Comparison of ENCODE assay signal across 17 cellular contexts in the genomic region with DNA sequence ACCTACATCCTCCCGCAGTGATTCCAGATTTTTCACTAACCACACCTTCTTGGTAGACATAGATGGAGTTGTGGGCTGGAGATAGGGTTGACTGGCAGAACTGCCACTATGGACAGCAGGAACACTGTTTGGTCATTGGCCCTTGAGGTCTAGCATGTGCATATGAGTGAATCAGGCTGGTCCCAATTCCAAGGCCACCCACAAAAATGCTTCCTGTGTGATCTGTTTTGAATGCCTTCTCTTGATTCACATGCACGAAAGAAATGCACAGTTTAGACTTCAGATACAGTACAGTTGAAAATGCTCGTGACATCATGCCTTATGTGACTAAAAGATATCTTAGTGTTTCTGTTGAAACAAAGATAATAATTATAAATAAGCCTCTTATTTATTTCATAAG.
A peak's percentile ranks its signal among the peaks of the same experiment; 100 is the strongest.
DNase-seq lines count a peak whose midpoint lies in the region; ATAC-seq, FAIRE-seq and TF ChIP-seq lines count a peak whose summit lies in the region.
"Had no signal": no experiment of that assay in that cellular context is flagged by ENCODE, and none has a peak within 500 bp of the region (broad histone marks: within the 10 kb centered on the region; RNA-seq: fewer than 3 reads in every experiment).

No MANE protein-coding gene starts in this region.

- POLR2A ChIA-PET in OCI-LY7 (lab: Charles Lee) (no interaction called here), RWPE1 (lab: Yijun Ruan, JAX; ENCODE audit: low non-redundant PET) (no interaction called here)

- CTCF ChIA-PET in OCI-LY7 (lab: Charles Lee; ENCODE audit: unreplicated experiment), result no interaction called here
- CTCF ChIA-PET in RWPE1 (lab: Yijun Ruan, JAX), result no interaction called here

- H3K9me3 ChIP-seq in OCI-LY7 (ENCODE audit: low read length), result no peaks in the 10 kb centered on the region
- H3K9me3 ChIP-seq: testis had no signal

- ATAC-seq in HG02852 (IDR thresholded peaks at IDR 0.05; ENCODE audit: unreplicated experiment), result no peak
- ATAC-seq: CD8-positive, alpha-beta T cell; foreskin keratinocyte; right cardiac atrium had no signal

- no peaks in the 10 kb centered on the region for H3K79me2 ChIP-seq in OCI-LY7 (ENCODE audit: insufficient read depth, low read depth, low read length)

- H3K4me1 ChIP-seq in OCI-LY7 (ENCODE audit: insufficient read depth, low read length, poor library complexity, severe bottlenecking), result no peaks in the 10 kb centered on the region
- H3K4me1 ChIP-seq: foreskin keratinocyte, neural progenitor cell, testis had no signal

- DNase-seq in GM04504 (ENCODE audit: low read depth) (peak; percentile 13), amniotic epithelial cell (ENCODE audit: low read depth) (peak; percentile 80), foreskin fibroblast (peak; percentile 92 to 93), urothelium cell line (ENCODE audit: low spot score) (peak; percentile 14), OCI-LY7 (ENCODE audit: low spot score) (no peak), RWPE1 (ENCODE audit: low spot score) (no peak)
- DNase-seq: activated CD8-positive, alpha-beta memory T cell treated with anti-CD3 and anti-CD28 coated beads for 24 hours; aorta; CD8-positive, alpha-beta T cell; foreskin keratinocyte; NCI-H1092; NCI-H2171; right cardiac atrium; stimulated activated CD4-positive, alpha-beta T cell treated with anti-CD3 and anti-CD28 coated beads, Interleukin-2, amount 100 ng/mL, for 24 hours; testis had no signal

- no peak overlapping the region for H3K4me3 ChIP-seq in foreskin fibroblast (ENCODE audit: low read depth in 1 of 2, low read length in 2 of 2)
- no peak overlapping the region for H3K4me3 ChIP-seq in OCI-LY7 (ENCODE audit: low read depth, low read length, poor library complexity, severe bottlenecking)
- H3K4me3 ChIP-seq: neural progenitor cell, testis had no signal

- no peak overlapping the region for H3K4me2 ChIP-seq in OCI-LY7 (ENCODE audit: low read length)
- H3K4me2 ChIP-seq: neural progenitor cell had no signal

- BruUV-seq in OCI-LY7 (replicated peaks; lab: Mats Ljungman, UMichigan), result no TSS peak

- no peaks in the 10 kb centered on the region for H4K20me1 ChIP-seq in OCI-LY7 (ENCODE audit: insufficient read depth, low read length)

- H3K36me3 ChIP-seq in OCI-LY7 (ENCODE audit: insufficient read depth, low read length), result no peaks in the 10 kb centered on the region
- H3K36me3 ChIP-seq: neural progenitor cell had no signal

- no peak overlapping the region for H2AFZ ChIP-seq in OCI-LY7 (ENCODE audit: low read length)
- H2AFZ ChIP-seq: neural progenitor cell had no signal

- no peak for FAIRE-seq in urothelium cell line (lab: Jason Lieb, UNC)

- no peak overlapping the region for H3K27ac ChIP-seq in OCI-LY7 (ENCODE audit: low read depth, low read length, poor library complexity, severe bottlenecking)
- no peak overlapping the region for H3K27ac ChIP-seq in RWPE1
- H3K27ac ChIP-seq: foreskin keratinocyte, neural progenitor cell, testis had no signal

- TF ChIP-seq CTCF in foreskin fibroblast (IDR thresholded peaks at IDR 0.05; ENCODE audit: low read depth, low read length) (no peak), OCI-LY7 (conservative IDR thresholded peaks at IDR 0.05; ENCODE audit: low read length) (no peak), RWPE1 (conservative IDR thresholded peaks at IDR 0.05; ENCODE audit: low read depth) (no peak)

- no peaks in the 10 kb centered on the region for H3K9me2 ChIP-seq in OCI-LY7 (ENCODE audit: insufficient read depth, low read length)

- intact Hi-C loops in OCI-LY7 (cut with micrococcal nuclease; ENCODE audit: unreplicated experiment), result no loop called here

Comparison
In these comparisons a context has a peak if more than half of its experiments do, and no peak if none do; other contexts are left out.
1. DNase-seq: peak in GM04504 (single experiment), amniotic epithelial cell (single experiment), foreskin fibroblast (2 of 2) and urothelium cell line (single experiment); none in OCI-LY7 (single experiment) and RWPE1 (single experiment).